In the genomic region with DNA sequence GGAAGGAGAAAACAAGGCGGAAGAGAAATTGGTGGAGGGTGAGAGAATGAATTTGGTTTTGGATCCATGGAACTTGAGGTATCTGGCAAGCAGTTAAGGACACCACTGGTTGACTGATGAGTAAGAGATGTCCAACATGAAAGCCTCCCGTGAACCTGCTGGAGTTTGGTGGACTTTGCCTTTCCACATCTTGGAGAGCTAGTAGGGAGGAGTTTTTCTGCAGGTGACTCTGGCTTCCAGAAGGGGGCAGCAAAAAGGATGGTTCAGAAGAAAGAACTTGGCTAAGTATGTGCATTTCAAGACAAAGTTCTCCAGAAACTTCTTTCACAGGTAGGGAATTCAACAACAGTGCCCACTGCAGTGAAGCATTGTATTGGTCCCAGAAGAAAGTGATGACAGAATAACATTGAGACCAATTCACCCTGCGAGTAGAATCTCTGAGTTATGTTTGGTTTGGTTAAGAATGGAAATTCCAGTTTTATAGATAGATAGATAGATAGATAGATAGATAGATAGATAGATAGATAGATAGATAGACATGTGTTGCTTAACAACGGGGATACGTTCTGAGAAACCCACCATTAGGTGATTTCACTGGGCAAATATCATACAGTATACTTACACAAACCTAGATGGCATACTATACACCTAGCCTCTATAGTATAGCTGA, we compare ENCODE assay signal across 9 cellular contexts. TPM values are rescaled to one million over a fixed set of nuclear protein-coding genes. Genes with fewer than 3 reads are reported as not detected.
DNase-seq lines count a peak whose midpoint lies in the region; ATAC-seq, FAIRE-seq and TF ChIP-seq lines count a peak whose summit lies in the region.
"Had no signal": no experiment of that assay in that cellular context is flagged by ENCODE, and none has a peak within 500 bp of the region (broad histone marks: within the 10 kb centered on the region; RNA-seq: fewer than 3 reads in every experiment).

No MANE protein-coding gene starts in this region.

- no peak overlapping the region for H3K4me3 Mint-ChIP-seq in chondrocyte (ENCODE audit: unreplicated experiment)
- H3K4me3 Mint-ChIP-seq in progenitor cell of endocrine pancreas (ENCODE audit: low read depth): no peak overlapping the region
- H3K4me3 Mint-ChIP-seq: central memory CD8-positive, alpha-beta T cell had no signal

- H3K4me1 Mint-ChIP-seq in chondrocyte (ENCODE audit: low read depth): no peaks in the 10 kb centered on the region
- H3K4me1 Mint-ChIP-seq in progenitor cell of endocrine pancreas (ENCODE audit: low read depth): no peaks in the 10 kb centered on the region
- H3K4me1 Mint-ChIP-seq: central memory CD8-positive, alpha-beta T cell had no signal

- DNase-seq in AG10803 (ENCODE audit: low read depth) (peak; percentile 39), GM18507 (ENCODE audit: extremely low spot score, insufficient read length, low read depth) (no peak), NCI-H460 (ENCODE audit: extremely low read depth, low read depth) (peak; percentile 6), chondrocyte (ENCODE audit: low spot score) (no peak), progenitor cell of endocrine pancreas (ENCODE audit: low spot score, unreplicated experiment) (no peak), putamen (ENCODE audit: low spot score) (no peak), NCI-H774 (lab: John Stamatoyannopoulos, UW) (no peak)

- H3K27me3 Mint-ChIP-seq in chondrocyte (ENCODE audit: low read depth) (peaks cover 36% of the 10 kb centered on the region), progenitor cell of endocrine pancreas (no peaks in the 10 kb centered on the region)

- FAIRE-seq in GM18507 (lab: Jason Lieb, UNC): peak; percentile 48

- H3K27ac Mint-ChIP-seq in chondrocyte (ENCODE audit: unreplicated experiment) (no peak overlapping the region), progenitor cell of endocrine pancreas (no peak overlapping the region)

- no peak overlapping the region for H3K4me3 ChIP-seq in AG10803 (ENCODE audit: low read length)

- ATAC-seq in HG02588 (IDR thresholded peaks at IDR 0.05; ENCODE audit: unreplicated experiment): no peak

- TF ChIP-seq CTCF in AG10803 (conservative IDR thresholded peaks at IDR 0.05; ENCODE audit: low read length): peak; percentile 77
- peak; percentile 70 for TF ChIP-seq CTCF in chondrocyte (IDR thresholded peaks at IDR 0.05)
- TF ChIP-seq CTCF in progenitor cell of endocrine pancreas (IDR thresholded peaks at IDR 0.05; ENCODE audit: unreplicated experiment): peak; percentile 52

- H3K9me3 Mint-ChIP-seq in chondrocyte (ENCODE audit: low read depth) (no peaks in the 10 kb centered on the region), progenitor cell of endocrine pancreas (ENCODE audit: low read depth) (no peaks in the 10 kb centered on the region)
- H3K9me3 Mint-ChIP-seq: central memory CD8-positive, alpha-beta T cell had no signal

- H3K36me3 Mint-ChIP-seq in chondrocyte (ENCODE audit: low read depth): no peaks in the 10 kb centered on the region
- H3K36me3 Mint-ChIP-seq in progenitor cell of endocrine pancreas (ENCODE audit: insufficient read depth): no peaks in the 10 kb centered on the region

RNA-seq across cellular contexts. Expression of a gene that starts 28.5 kb away (rescaled TPM):
- 0.05 TPM in 1 of 2 replicates, not detected in the other for total RNA-seq in NCI-H460 (2014; rRNA removed; shearing (Covaris generic))
- not detected in 2 replicates for polyA plus RNA-seq in NCI-H460 (2014; cell fraction: nucleus; rRNA removed)
- total RNA-seq in chondrocyte: not detected in 3 replicates
- 6.9 and 7.3 TPM in 2 replicates for total RNA-seq in progenitor cell of endocrine pancreas

RNA-seq across cellular contexts. Expression of a gene that starts 28.6 kb away (rescaled TPM):
- 21.8 and 21.9 TPM in 2 replicates for total RNA-seq in NCI-H460 (2014; rRNA removed; shearing (Covaris generic))
- 14.5 and 20.1 TPM in 2 replicates for polyA plus RNA-seq in NCI-H460 (2014; cell fraction: nucleus; rRNA removed)
- total RNA-seq in chondrocyte (14.6 to 20.0 TPM (median 17.6 TPM) in 3 replicates), progenitor cell of endocrine pancreas (21.9 and 27.2 TPM in 2 replicates)

Comparison
In these comparisons a context has a peak if more than half of its experiments do, and no peak if none do; other contexts are left out.
1. DNase-seq: peak in AG10803 (single experiment) and NCI-H460 (single experiment); none in GM18507 (single experiment), chondrocyte (single experiment), progenitor cell of endocrine pancreas (single experiment), putamen (single experiment) and NCI-H774 (single experiment).
2. Peak in every context shown above with its lines, with median percentiles within 50 percentile points of each other: CTCF ChIP-seq.